8 cellular contexts compared by ENCODE assay signal in genomic region chr13:106535552-106536243, GRCh38. TPM values are rescaled to one million over a fixed set of nuclear protein-coding genes. Genes with fewer than 3 reads are reported as not detected.
A peak's percentile ranks its signal among the peaks of the same experiment; 100 is the strongest.
DNase-seq lines count a peak whose midpoint lies in the region; ATAC-seq and TF ChIP-seq lines count a peak whose summit lies in the region.

TSS of gene EFNB2 (minus strand) at chr13:106535662. CDS start at chr13:106534964, 698 bp downstream.

- peaks cover 15% of the 10 kb centered on the region for H3K4me1 Mint-ChIP-seq in activated CD4-positive, alpha-beta T cell treated with anti-CD3 and anti-CD28 coated beads, Interleukin-2, amount 10 ng/mL, durations not matched to agents 24 days and 14 days

- H3K27ac ChIP-seq in colonic mucosa = peak within 1 kb of the TSS; percentile 83

- peak within 1 kb of the TSS; percentile 85 for H3K4me3 ChIP-seq in colonic mucosa

- peak within 1 kb of the TSS; percentile 73 to 81 for H3K9ac ChIP-seq in colonic mucosa (ENCODE audit: low read depth in 2 of 2, low read length in 2 of 2)

- no peak for TF ChIP-seq CTCF in colonic mucosa (IDR thresholded peaks at IDR 0.05)

- H3K36me3 Mint-ChIP-seq in activated CD4-positive, alpha-beta T cell treated with anti-CD3 and anti-CD28 coated beads, Interleukin-2, amount 10 ng/mL, durations not matched to agents 24 days and 14 days (ENCODE audit: low read depth) = peaks cover 2% of the 10 kb centered on the region

- no peaks in the 10 kb centered on the region for H3K9me3 Mint-ChIP-seq in activated CD4-positive, alpha-beta T cell treated with anti-CD3 and anti-CD28 coated beads, Interleukin-2, amount 10 ng/mL, durations not matched to agents 24 days and 14 days

- ATAC-seq in GM19023 (IDR thresholded peaks at IDR 0.05; ENCODE audit: unreplicated experiment) (peak; percentile 95), HG03175 (IDR thresholded peaks at IDR 0.05; ENCODE audit: unreplicated experiment) (peak; percentile 95)

- H3K4me1 ChIP-seq in colonic mucosa = no peaks in the 10 kb centered on the region

- peak within 1 kb of the TSS; percentile 82 for H3K4me3 Mint-ChIP-seq in activated CD4-positive, alpha-beta T cell treated with anti-CD3 and anti-CD28 coated beads, Interleukin-2, amount 10 ng/mL, durations not matched to agents 24 days and 14 days

- H3K27me3 Mint-ChIP-seq in activated CD4-positive, alpha-beta T cell treated with anti-CD3 and anti-CD28 coated beads, Interleukin-2, amount 10 ng/mL, durations not matched to agents 24 days and 14 days = peaks cover 34% of the 10 kb centered on the region

- intact Hi-C loops in activated CD4-positive, alpha-beta T cell treated with anti-CD3 and anti-CD28 coated beads, Interleukin-2, amount 10 ng/mL, durations not matched to agents 24 days and 14 days (cut with micrococcal nuclease) = loop anchor here (1.0 to 10.0 kb wide), 7 partner anchors 25 to 1121 kb away; partner anchors contain the start of gene ARGLU1
- intact Hi-C loops in colonic mucosa (cut with DNase I) = loop anchor here (5.0 to 10.0 kb wide), 4 partner anchors 82 to 1963 kb away; no protein-coding TSS in a partner anchor

- H3K36me3 ChIP-seq in colonic mucosa = no peaks in the 10 kb centered on the region

- no peaks in the 10 kb centered on the region for H3K9me3 ChIP-seq in colonic mucosa

- no peaks in the 10 kb centered on the region for H3K27me3 ChIP-seq in colonic mucosa

- peak within 1 kb of the TSS; percentile 84 for H3K27ac Mint-ChIP-seq in activated CD4-positive, alpha-beta T cell treated with anti-CD3 and anti-CD28 coated beads, Interleukin-2, amount 10 ng/mL, durations not matched to agents 24 days and 14 days

- DNase-seq in Ammon's horn (ENCODE audit: low spot score) = peak; percentile 93
- peak; percentile 94 for DNase-seq in NCI-H226
- peak; percentile 97 for DNase-seq in activated CD4-positive, alpha-beta T cell treated with anti-CD3 and anti-CD28 coated beads, Interleukin-2, amount 10 ng/mL, durations not matched to agents 24 days and 14 days
- peak; percentile 92 for DNase-seq in colonic mucosa
- peak; percentile 98 for DNase-seq in left kidney (ENCODE audit: low read depth, low spot score)
- peak; percentile 81 to 84 for DNase-seq in stimulated activated CD4-positive, alpha-beta T cell treated with anti-CD3 and anti-CD28 coated beads, Interleukin-1b, Interleukin-23, amount 100 ng/mL, for 4 hours (ENCODE audit: low read depth in 2 of 2)

RNA-seq across cellular contexts. Expression of gene EFNB2, which starts in this region (rescaled TPM):
- 0.24 and 0.30 TPM in 2 replicates for total RNA-seq in activated CD4-positive, alpha-beta T cell treated with anti-CD3 and anti-CD28 coated beads, Interleukin-2, amount 10 ng/mL, durations not matched to agents 24 days and 14 days
- total RNA-seq in colonic mucosa = 100 to 1,000 TPM in 1 of 2 donors, 10 to 100 TPM in 1; 41.8 to 104 TPM

Comparison
In these comparisons a context has a peak if more than half of its experiments do, and no peak if none do; other contexts are left out.
1. Peak in every context shown above with its lines: DNase-seq, ATAC-seq, H3K4me3 ChIP-seq and H3K27ac ChIP-seq.
2. RNA of gene EFNB2 (total RNA-seq): 41.8 to 104 TPM in colonic mucosa; 0.24 to 0.30 TPM in activated CD4-positive, alpha-beta T cell treated with anti-CD3 and anti-CD28 coated beads, Interleukin-2, amount 10 ng/mL, durations not matched to agents 24 days and 14 days; every median in the first group is over 10 times any median in the second.
3. Peak in DNase-seq in activated CD4-positive, alpha-beta T cell treated with anti-CD3 and anti-CD28 coated beads, Interleukin-2, amount 10 ng/mL, durations not matched to agents 24 days and 14 days; RNA of the gene not detected or under 1 TPM.